Comparison of ENCODE assay signal across 1 cellular context in the genomic region with DNA sequence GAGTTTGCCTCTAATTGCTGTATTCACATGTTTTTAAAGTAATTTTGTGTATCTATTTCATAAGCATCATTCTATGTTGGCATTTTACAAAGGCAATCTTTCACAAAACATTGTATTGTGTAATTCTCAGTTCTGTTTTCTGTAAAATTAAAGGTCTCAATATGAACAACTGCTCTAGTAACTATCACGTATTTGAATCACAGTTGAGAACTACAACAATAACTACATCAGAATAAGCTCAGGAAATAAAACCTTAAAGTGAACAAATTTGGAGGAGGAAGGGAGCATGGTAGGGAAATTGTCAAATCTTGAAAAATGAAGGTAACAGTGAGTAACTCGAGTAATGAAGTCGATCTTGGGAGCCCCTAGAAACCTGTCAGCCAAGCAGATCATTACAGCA.
TF ChIP-seq lines count a peak whose summit lies in the region.

No MANE protein-coding gene starts in this region.

TF ChIP-seq in K562, 482 proteins besides CTCF, POLR2A, EP300 and RAD21 (continued from another document):
- TF ChIP-seq, protein P1, sequence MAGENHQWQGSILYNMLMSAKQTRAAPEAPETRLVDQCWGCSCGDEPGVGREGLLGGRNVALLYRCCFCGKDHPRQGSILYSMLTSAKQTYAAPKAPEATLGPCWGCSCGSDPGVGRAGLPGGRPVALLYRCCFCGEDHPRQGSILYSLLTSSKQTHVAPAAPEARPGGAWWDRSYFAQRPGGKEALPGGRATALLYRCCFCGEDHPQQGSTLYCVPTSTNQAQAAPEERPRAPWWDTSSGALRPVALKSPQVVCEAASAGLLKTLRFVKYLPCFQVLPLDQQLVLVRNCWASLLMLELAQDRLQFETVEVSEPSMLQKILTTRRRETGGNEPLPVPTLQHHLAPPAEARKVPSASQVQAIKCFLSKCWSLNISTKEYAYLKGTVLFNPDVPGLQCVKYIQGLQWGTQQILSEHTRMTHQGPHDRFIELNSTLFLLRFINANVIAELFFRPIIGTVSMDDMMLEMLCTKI (IDR thresholded peaks at IDR 0.05; ENCODE audit: partially characterized antibody), result no peak
